In genomic region chr19:18101268-18101667, GRCh38 we compare ENCODE assay signal across 1 cellular context.
TF ChIP-seq lines count a peak whose summit lies in the region.

No MANE protein-coding gene starts in this region.

TF ChIP-seq in GM23338, 12 proteins besides CTCF, POLR2A, EP300 and RAD21:
- TF ChIP-seq EZH2phosphoT487 (IDR thresholded peaks at IDR 0.05; ENCODE audit: unreplicated experiment) (no peak), ZNF331 (CRISPR knock-in tag; IDR thresholded peaks at IDR 0.05; ENCODE audit: low read depth) (no peak), ZNF462 (CRISPR knock-in tag; IDR thresholded peaks at IDR 0.05) (no peak), CREB1 (CRISPR knock-in tag; IDR thresholded peaks at IDR 0.05; ENCODE audit: low read depth) (no peak), REST (IDR thresholded peaks at IDR 0.05; ENCODE audit: unreplicated experiment) (no peak), POLR2AphosphoS5 (IDR thresholded peaks at IDR 0.05; ENCODE audit: low read depth) (no peak)
TF ChIP-seq in GM23338: peak in this region for 0.
